Comparison of ENCODE assay signal across 35 cellular contexts in the genomic region with DNA sequence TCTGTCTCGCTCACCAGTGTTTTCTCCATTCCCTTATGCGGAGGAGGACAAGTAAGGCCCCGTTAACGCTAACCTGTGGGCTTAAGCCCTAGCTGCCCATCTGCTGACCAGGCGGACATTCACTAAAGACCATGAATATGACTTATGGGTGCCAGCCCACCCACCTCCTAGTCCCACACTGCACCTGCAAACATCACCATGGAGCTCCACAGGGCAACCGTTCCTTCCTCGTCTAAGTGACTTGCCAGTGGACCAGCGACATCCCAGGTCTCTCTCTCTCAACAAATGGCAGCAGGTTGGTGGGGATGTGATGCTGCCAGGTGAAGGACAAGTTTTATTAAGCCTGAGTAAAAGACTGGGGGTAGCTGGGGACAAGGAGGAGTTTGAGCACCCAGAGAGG. TPM values are rescaled to one million over a fixed set of nuclear protein-coding genes. Genes with fewer than 3 reads are reported as not detected.
"Had no signal": no experiment of that assay in that cellular context is flagged by ENCODE, and none has a peak within 500 bp of the region (broad histone marks: within the 10 kb centered on the region; RNA-seq: fewer than 3 reads in every experiment).

No MANE protein-coding gene starts in this region.

- H3K36me3 Mint-ChIP-seq: immature natural killer cell; naive thymus-derived CD8-positive, alpha-beta T cell; stimulated activated memory B cell treated with anti-CD40 and anti-IgM and Interleukin-4, amounts not matched to agents 10 μg/mL and 1 μg/mL and 100 μg/mL, for 72 hours; type B pancreatic cell had no signal

- DNase-seq: hypothalamus; immature natural killer cell; lower lobe of right lung; mammary epithelial cell; mesenchymal stem cell; naive thymus-derived CD8-positive, alpha-beta T cell; occipital lobe; right lobe of liver; stimulated activated CD4-positive, alpha-beta T cell treated with anti-CD3 and anti-CD28 coated beads, Interleukin-1b, Interleukin-23, amount 100 ng/mL, for 48 hours; stimulated activated CD4-positive, alpha-beta T cell treated with anti-CD3 and anti-CD28 coated beads, Interleukin-2, amount 100 ng/mL, for 48 hours; stimulated activated CD4-positive, alpha-beta T cell treated with anti-CD3 and anti-CD28 coated beads, Interleukin-4, amount 100 ng/mL, for 4 hours; stimulated activated CD8-positive, alpha-beta memory T cell treated with anti-CD3 and anti-CD28 coated beads, Interleukin-4, amount 100 ng/mL, for 48 hours; stimulated activated naive CD4-positive, alpha-beta T cell treated with Interleukin-2 at 50 U/mL for 16 hours; stimulated activated naive CD8-positive, alpha-beta T cell treated with anti-CD3 and anti-CD28 coated beads, Interleukin-15, amount 100 ng/mL, for 72 hours; substantia nigra; uterus had no signal

- H3K36me3 ChIP-seq: lower lobe of right lung, neutrophil, right atrium auricular region, right lobe of liver, tibial nerve, uterus had no signal

- H3K4me3 Mint-ChIP-seq: immature natural killer cell; naive thymus-derived CD8-positive, alpha-beta T cell; nephron; neural crest cell; stimulated activated memory B cell treated with anti-CD40 and anti-IgM and Interleukin-4, amounts not matched to agents 10 μg/mL and 1 μg/mL and 100 μg/mL, for 72 hours; stimulated activated naive CD8-positive, alpha-beta T cell treated with anti-CD3 and anti-CD28 coated beads, Interleukin-15, amount 100 ng/mL, for 72 hours; type B pancreatic cell had no signal

- H2AFZ ChIP-seq: parathyroid adenoma had no signal

- H3K27me3 Mint-ChIP-seq: progenitor cell of endocrine pancreas, type B pancreatic cell had no signal

- H3K4me3 ChIP-seq: lower lobe of right lung, right atrium auricular region, right lobe of liver, smooth muscle cell, tibial nerve, uterus had no signal

- H3K4me2 ChIP-seq: smooth muscle cell had no signal

- H3K9me3 ChIP-seq: lower lobe of right lung, neutrophil, right atrium auricular region, right lobe of liver, tibial nerve, uterus had no signal

- H3K27ac Mint-ChIP-seq: immature natural killer cell; naive thymus-derived CD8-positive, alpha-beta T cell; nephron; progenitor cell of endocrine pancreas; stimulated activated memory B cell treated with anti-CD40 and anti-IgM and Interleukin-4, amounts not matched to agents 10 μg/mL and 1 μg/mL and 100 μg/mL, for 72 hours; stimulated activated naive CD8-positive, alpha-beta T cell treated with anti-CD3 and anti-CD28 coated beads, Interleukin-15, amount 100 ng/mL, for 72 hours; type B pancreatic cell had no signal

- H3K27ac ChIP-seq: lower lobe of right lung, neutrophil, parathyroid adenoma, right atrium auricular region, right lobe of liver, tibial nerve, uterus had no signal

- H3K4me1 Mint-ChIP-seq: immature natural killer cell had no signal

- H3K4me1 ChIP-seq: lower lobe of right lung, parathyroid adenoma, right lobe of liver, tibial nerve, uterus had no signal

- H3K9ac ChIP-seq: parathyroid adenoma had no signal

- ATAC-seq: lower lobe of right lung; naive thymus-derived CD8-positive, alpha-beta T cell; right lobe of liver; stimulated activated memory B cell treated with anti-CD40 and anti-IgM and Interleukin-4, amounts not matched to agents 10 μg/mL and 1 μg/mL and 100 μg/mL, for 72 hours; stimulated activated naive CD8-positive, alpha-beta T cell treated with anti-CD3 and anti-CD28 coated beads, Interleukin-15, amount 100 ng/mL, for 72 hours had no signal

- H3K9me3 Mint-ChIP-seq: immature natural killer cell; naive thymus-derived CD8-positive, alpha-beta T cell; nephron; neural crest cell; stimulated activated memory B cell treated with anti-CD40 and anti-IgM and Interleukin-4, amounts not matched to agents 10 μg/mL and 1 μg/mL and 100 μg/mL, for 72 hours; stimulated activated naive CD8-positive, alpha-beta T cell treated with anti-CD3 and anti-CD28 coated beads, Interleukin-15, amount 100 ng/mL, for 72 hours; type B pancreatic cell had no signal

- H3K27me3 ChIP-seq: neutrophil, right atrium auricular region, right lobe of liver, tibial nerve, uterus had no signal

RNA-seq across cellular contexts. Expression of a gene that starts 55.2 kb away (rescaled TPM):
- total RNA-seq: kidney epithelial cell; liver; lower lobe of right lung; mammary epithelial cell; mucosa of gallbladder; naive thymus-derived CD8-positive, alpha-beta T cell; neural crest cell; occipital lobe; osteocyte; progenitor cell of endocrine pancreas; pulmonary artery endothelial cell; renal cortical epithelial cell; right atrium auricular region; right lobe of liver; skeletal muscle tissue; smooth muscle cell; temporal lobe; tibial nerve; ureter; uterus had no signal
- polyA plus RNA-seq: immature natural killer cell; mammary epithelial cell; naive thymus-derived CD8-positive, alpha-beta T cell; smooth muscle cell had no signal
